11 cellular contexts compared by ENCODE assay signal in the genomic region with DNA sequence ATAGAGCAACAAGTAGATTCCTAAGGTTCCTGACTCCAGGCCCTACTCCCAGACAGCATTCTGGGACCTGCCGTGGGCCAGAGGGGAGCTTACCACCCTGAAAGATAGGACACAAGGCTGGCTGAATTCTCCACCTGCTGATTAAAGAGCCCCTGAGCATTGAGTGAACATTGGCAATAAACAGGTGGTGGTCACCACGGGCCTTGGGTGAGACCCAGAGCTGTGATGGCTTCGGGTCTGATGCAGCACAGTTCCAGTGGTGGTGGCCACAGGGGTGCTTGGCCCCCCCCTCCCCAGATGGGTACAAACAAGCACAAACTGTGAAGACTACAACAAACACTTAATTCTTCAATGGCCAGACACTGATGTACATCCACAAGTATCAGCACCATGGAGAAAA.
"Had no signal": no experiment of that assay in that cellular context is flagged by ENCODE, and none has a peak within 500 bp of the region (broad histone marks: within the 10 kb centered on the region; RNA-seq: fewer than 3 reads in every experiment).

No MANE protein-coding gene starts in this region.

- H3K9ac ChIP-seq: GM23248 had no signal

- H3K4me3 ChIP-seq: GM23248, GM23338, HAP-1 had no signal

- ATAC-seq: GM23338, HCT116 had no signal

- H3K4me1 ChIP-seq: HAP-1 had no signal

- H3K4me3 Mint-ChIP-seq: GM23338, H9, HFFc6 had no signal

- DNase-seq: GM23248, GOT3, H7, H9, HCEC 1CT, HFFc6 had no signal

- FAIRE-seq: H1, H54 had no signal

- H3K36me3 ChIP-seq: HAP-1 had no signal

- H3K27ac ChIP-seq: GM23248 had no signal

- H3K27ac Mint-ChIP-seq: GM23338, H9, HFFc6 had no signal

- H3K9me3 ChIP-seq: HAP-1 had no signal

- H3K4me1 Mint-ChIP-seq: GM23338, H9 had no signal
